In genomic region chr5:149317281-149318048, GRCh38 we compare ENCODE assay signal across 8 cellular contexts. TPM values are rescaled to one million over a fixed set of nuclear protein-coding genes. Genes with fewer than 3 reads are reported as not detected.
DNase-seq lines count a peak whose midpoint lies in the region; ATAC-seq, FAIRE-seq and TF ChIP-seq lines count a peak whose summit lies in the region.

No MANE protein-coding gene starts in this region.

- H2AFZ ChIP-seq in smooth muscle cell (ENCODE audit: low read depth), result no peak overlapping the region

- peak; percentile 75 for ATAC-seq in HG02588 (IDR thresholded peaks at IDR 0.05; ENCODE audit: unreplicated experiment)
- no peak for ATAC-seq in HG03039 (IDR thresholded peaks at IDR 0.05; ENCODE audit: unreplicated experiment)

- H3K4me3 ChIP-seq in smooth muscle cell, result no peak overlapping the region

- no peaks in the 10 kb centered on the region for H3K9me3 ChIP-seq in smooth muscle cell (replicated peaks; ENCODE audit: low read depth)

- H3K4me1 ChIP-seq in smooth muscle cell (ENCODE audit: low read depth), result peaks cover 11% of the 10 kb centered on the region

- FAIRE-seq in frontal cortex (lab: Jason Lieb, UNC), result peak; percentile 86

- no peak overlapping the region for H3K4me2 ChIP-seq in smooth muscle cell

- TF ChIP-seq CTCF in smooth muscle cell (IDR thresholded peaks at IDR 0.05; ENCODE audit: borderline replicate concordance, insufficient read depth, poor library complexity, severe bottlenecking), result peak; percentile 68

- H3K36me3 ChIP-seq in smooth muscle cell (ENCODE audit: low read depth), result no peaks in the 10 kb centered on the region

- H3K79me2 ChIP-seq in smooth muscle cell (ENCODE audit: low read depth), result no peaks in the 10 kb centered on the region

- H3K9ac ChIP-seq in smooth muscle cell (ENCODE audit: low read depth), result no peak overlapping the region

- H3K27me3 ChIP-seq in smooth muscle cell (ENCODE audit: low read depth), result peaks cover 2% of the 10 kb centered on the region

- peaks cover 16% of the 10 kb centered on the region for H3F3A ChIP-seq in smooth muscle cell (ENCODE audit: low read depth)

- no peaks in the 10 kb centered on the region for H4K20me1 ChIP-seq in smooth muscle cell (ENCODE audit: low read depth)

- H3K27ac ChIP-seq in smooth muscle cell (ENCODE audit: low read depth), result no peak overlapping the region

- DNase-seq in stimulated activated CD8-positive, alpha-beta memory T cell treated with anti-CD3 and anti-CD28 coated beads, Interleukin-12 subunit alpha, Interleukin-12 subunit beta, amount 100 ng/mL, for 1 hour (ENCODE audit: low read depth), result peak; percentile 7
- DNase-seq in stimulated activated CD8-positive, alpha-beta memory T cell treated with anti-CD3 and anti-CD28 coated beads, Interleukin-4, amount 100 ng/mL, for 48 hours, result no peak
- DNase-seq in NCI-H446 treated with DMSO at 0.1 percent for 48 hours (lab: John Stamatoyannopoulos, UW), result peak; percentile 31
- DNase-seq in activated T-cell treated with anti-CD3 and anti-CD28 coated beads for 4 hours, result peak; percentile 14
- peak; percentile 33 to 67 for DNase-seq in frontal cortex (ENCODE audit: low spot score in 2 of 2)
- no peak for DNase-seq in smooth muscle cell (lab: John Stamatoyannopoulos, UW; ENCODE audit: unreplicated experiment)

- 89% methylated on average over 14 of the region's 14 CpGs for WGBS in smooth muscle cell (ENCODE audit: low lambda C conversion rate)

RNA-seq across cellular contexts. Expression of gene GRPEL2, which starts 27.8 kb away (rescaled TPM):
- total RNA-seq in frontal cortex, result 64.4 TPM
- total RNA-seq in smooth muscle cell, result 13.0 and 21.7 TPM in 2 replicates
- polyA plus RNA-seq in smooth muscle cell, result 4.6 and 5.2 TPM in 2 replicates

RNA-seq across cellular contexts. Expression of gene PCYOX1L, which starts 40.4 kb away (rescaled TPM):
- 11.0 TPM for total RNA-seq in frontal cortex
- 6.4 and 14.3 TPM in 2 replicates for total RNA-seq in smooth muscle cell
- 13.4 and 17.2 TPM in 2 replicates for polyA plus RNA-seq in smooth muscle cell

RNA-seq across cellular contexts. Expression of gene AFAP1L1, which starts 45.8 kb away (rescaled TPM):
- total RNA-seq in frontal cortex (4.9 TPM), smooth muscle cell (2.3 and 2.4 TPM in 2 replicates)
- 0.59 and 4.5 TPM in 2 replicates for polyA plus RNA-seq in smooth muscle cell

Comparison
In these comparisons a context has a peak if more than half of its experiments do, and no peak if none do; other contexts are left out.
1. DNase-seq: peak in stimulated activated CD8-positive, alpha-beta memory T cell treated with anti-CD3 and anti-CD28 coated beads, Interleukin-12 subunit alpha, Interleukin-12 subunit beta, amount 100 ng/mL, for 1 hour (single experiment), NCI-H446 treated with DMSO at 0.1 percent for 48 hours (single experiment), activated T-cell treated with anti-CD3 and anti-CD28 coated beads for 4 hours (single experiment) and frontal cortex (2 of 2); none in stimulated activated CD8-positive, alpha-beta memory T cell treated with anti-CD3 and anti-CD28 coated beads, Interleukin-4, amount 100 ng/mL, for 48 hours (single experiment) and smooth muscle cell (single experiment).